41 cellular contexts compared by ENCODE assay signal in genomic region chr13:74142257-74142656, GRCh38.
"Had no signal": no experiment of that assay in that cellular context is flagged by ENCODE, and none has a peak within 500 bp of the region (broad histone marks: within the 10 kb centered on the region; RNA-seq: fewer than 3 reads in every experiment).

No MANE protein-coding gene starts in this region.

- DNase-seq: activated effector memory CD4-positive, alpha-beta T cell treated with anti-CD3 and anti-CD28 coated beads, Interleukin-2, amount 50 U/mL, for 16 hours; activated effector memory CD4-positive, alpha-beta T cell treated with Interleukin-2 at 50 U/mL for 16 hours; activated gamma-delta T cell; activated gamma-delta T cell treated with Interleukin-2 at 50 U/mL for 16 hours; activated naive CD4-positive, alpha-beta T cell; activated naive CD4-positive, alpha-beta T cell treated with anti-CD3 and anti-CD28 coated beads for 36 hours; activated naive CD4-positive, alpha-beta T cell treated with anti-CD3 and anti-CD28 coated beads, Interleukin-2, amount 10 ng/mL, durations not matched to agents 7 days and 5 days; activated naive CD4-positive, alpha-beta T cell treated with anti-CD3 and anti-CD28 coated beads, Interleukin-2, amount 50 U/mL, for 16 hours; activated naive CD4-positive, alpha-beta T cell treated with Interleukin-2 at 50 U/mL for 16 hours; activated naive CD8-positive, alpha-beta T cell treated with anti-CD3 and anti-CD28 coated beads for 36 hours; activated naive CD8-positive, alpha-beta T cell treated with anti-CD3 and anti-CD28 coated beads, Interleukin-2, amount 10 ng/mL, durations not matched to agents 7 days and 5 days; activated naive CD8-positive, alpha-beta T cell treated with anti-CD3 and anti-CD28 coated beads, Interleukin-2, amount 50 U/mL, for 24 hours; activated T-cell treated with anti-CD3 and anti-CD28 coated beads for 4 hours; activated T-cell treated with anti-CD3 and anti-CD28 coated beads, Interleukin-2, amount 50 U/mL, for 1 hour; activated T-cell treated with anti-CD3 and anti-CD28 coated beads, Interleukin-2, amount 50 U/mL, for 24 hours; activated T-cell treated with anti-CD3 and anti-CD28 coated beads, Interleukin-2, amount 50 U/mL, for 4 hours; activated T-cell treated with anti-CD3 and anti-CD28 coated beads, Interleukin-2, amount 50 U/mL, for 48 hours; activated T-cell treated with anti-CD3 and anti-CD28 coated beads, Interleukin-2, amount 50 U/mL, for 72 hours; adrenal gland; amniotic stem cell; amygdala; anterior cingulate cortex; aorta; body of pancreas; brain microvascular endothelial cell; caudate nucleus; central memory CD4-positive, alpha-beta T cell; cerebellar nuclear complex had no signal

- H3K36me3 ChIP-seq: adrenal gland, ascending aorta, brain microvascular endothelial cell, breast epithelium, cardiac muscle cell had no signal

- FAIRE-seq: astrocyte, bronchial epithelial cell had no signal

- H3K27me3 ChIP-seq: adrenal gland, ascending aorta, body of pancreas, brain microvascular endothelial cell, breast epithelium, cardiac muscle cell had no signal

- H3K9me3 ChIP-seq: adrenal gland, ascending aorta, body of pancreas, breast epithelium had no signal

- H3K9me3 Mint-ChIP-seq: activated naive CD4-positive, alpha-beta T cell treated with anti-CD3 and anti-CD28 coated beads for 36 hours; activated naive CD4-positive, alpha-beta T cell treated with anti-CD3 and anti-CD28 coated beads, Interleukin-2, amount 10 ng/mL, durations not matched to agents 7 days and 5 days; activated naive CD4-positive, alpha-beta T cell treated with anti-CD3 and anti-CD28 coated beads, Interleukin-2, amount 50 U/mL, for 24 hours; activated naive CD8-positive, alpha-beta T cell treated with anti-CD3 and anti-CD28 coated beads for 36 hours; activated naive CD8-positive, alpha-beta T cell treated with anti-CD3 and anti-CD28 coated beads, Interleukin-2, amount 10 ng/mL, durations not matched to agents 7 days and 5 days; activated naive CD8-positive, alpha-beta T cell treated with anti-CD3 and anti-CD28 coated beads, Interleukin-2, amount 50 U/mL, for 24 hours; activated T-cell treated with anti-CD3 and anti-CD28 coated beads, Interleukin-2, amount 50 U/mL, for 24 hours; activated T-cell treated with anti-CD3 and anti-CD28 coated beads, Interleukin-2, amount 50 U/mL, for 4 hours; activated T-cell treated with anti-CD3 and anti-CD28 coated beads, Interleukin-2, amount 50 U/mL, for 72 hours; activated T-helper 1 cell treated with anti-CD3 and anti-CD28 coated beads, Interleukin-12 subunit alpha, Interleukin-12 subunit beta, Interleukin-2, Interleukin-4 antibody, amounts not matched to agents 30 ng/mL and 10 ng/mL and 1 ng/mL, durations not matched to agents 14 hours and 24 hours and 36 hours; activated T-helper 17 cell treated with anti-CD3 and anti-CD28 coated beads, Interleukin-2, amount 50 U/mL, for 72 hours; activated T-helper 2 cell treated with anti-CD3 and anti-CD28 coated beads, Interferon-gamma antibody, Interleukin-2, Interleukin-4, amounts not matched to agents 10 μg/mL and 5 μg/mL and 100 μg/mL, durations not matched to agents 14 hours and 24 hours and 36 hours; brain; central memory CD8-positive, alpha-beta T cell had no signal

- H3K27ac ChIP-seq: adrenal gland, ascending aorta, body of pancreas, brain microvascular endothelial cell, breast epithelium, cardiac muscle cell had no signal

- ATAC-seq: activated naive CD4-positive, alpha-beta T cell treated with anti-CD3 and anti-CD28 coated beads, Interleukin-2, amount 50 U/mL, for 72 hours; activated naive CD8-positive, alpha-beta T cell treated with anti-CD3 and anti-CD28 coated beads, Interleukin-2, amount 50 U/mL, for 24 hours; activated T-cell treated with anti-CD3 and anti-CD28 coated beads, Interleukin-2, amount 50 U/mL, for 4 hours; activated T-cell treated with anti-CD3 and anti-CD28 coated beads, Interleukin-2, amount 50 U/mL, for 72 hours; activated T-helper 17 cell treated with anti-CD3 and anti-CD28 coated beads, Interleukin-2, amount 50 U/mL, for 72 hours; body of pancreas had no signal

- H3K4me3 Mint-ChIP-seq: activated naive CD4-positive, alpha-beta T cell treated with anti-CD3 and anti-CD28 coated beads for 36 hours; activated naive CD4-positive, alpha-beta T cell treated with anti-CD3 and anti-CD28 coated beads, Interleukin-2, amount 10 ng/mL, durations not matched to agents 7 days and 5 days; activated naive CD4-positive, alpha-beta T cell treated with anti-CD3 and anti-CD28 coated beads, Interleukin-2, amount 50 U/mL, for 24 hours; activated naive CD8-positive, alpha-beta T cell; activated naive CD8-positive, alpha-beta T cell treated with anti-CD3 and anti-CD28 coated beads for 36 hours; activated naive CD8-positive, alpha-beta T cell treated with anti-CD3 and anti-CD28 coated beads, Interleukin-2, amount 10 ng/mL, durations not matched to agents 7 days and 5 days; activated naive CD8-positive, alpha-beta T cell treated with anti-CD3 and anti-CD28 coated beads, Interleukin-2, amount 50 U/mL, for 24 hours; activated T-cell treated with anti-CD3 and anti-CD28 coated beads, Interleukin-2, amount 50 U/mL, for 24 hours; activated T-cell treated with anti-CD3 and anti-CD28 coated beads, Interleukin-2, amount 50 U/mL, for 4 hours; activated T-cell treated with anti-CD3 and anti-CD28 coated beads, Interleukin-2, amount 50 U/mL, for 72 hours; activated T-helper 1 cell treated with anti-CD3 and anti-CD28 coated beads, Interleukin-12 subunit alpha, Interleukin-12 subunit beta, Interleukin-2, Interleukin-4 antibody, amounts not matched to agents 30 ng/mL and 10 ng/mL and 1 ng/mL, durations not matched to agents 14 hours and 24 hours and 36 hours; activated T-helper 17 cell treated with anti-CD3 and anti-CD28 coated beads, Interleukin-2, amount 50 U/mL, for 72 hours; central memory CD8-positive, alpha-beta T cell had no signal

- H3K36me3 Mint-ChIP-seq: activated naive CD4-positive, alpha-beta T cell treated with anti-CD3 and anti-CD28 coated beads, Interleukin-2, amount 10 ng/mL, durations not matched to agents 7 days and 5 days; activated naive CD4-positive, alpha-beta T cell treated with anti-CD3 and anti-CD28 coated beads, Interleukin-2, amount 50 U/mL, for 24 hours; activated naive CD4-positive, alpha-beta T cell treated with anti-CD3 and anti-CD28 coated beads, Interleukin-2, amount 50 U/mL, for 72 hours; activated naive CD8-positive, alpha-beta T cell; activated naive CD8-positive, alpha-beta T cell treated with anti-CD3 and anti-CD28 coated beads for 36 hours; activated naive CD8-positive, alpha-beta T cell treated with anti-CD3 and anti-CD28 coated beads, Interleukin-2, amount 10 ng/mL, durations not matched to agents 7 days and 5 days; brain had no signal

- H3K4me1 Mint-ChIP-seq: activated naive CD4-positive, alpha-beta T cell treated with anti-CD3 and anti-CD28 coated beads, Interleukin-2, amount 10 ng/mL, durations not matched to agents 7 days and 5 days; activated naive CD8-positive, alpha-beta T cell treated with anti-CD3 and anti-CD28 coated beads for 36 hours; activated T-helper 17 cell treated with anti-CD3 and anti-CD28 coated beads, Interleukin-2, amount 50 U/mL, for 72 hours; central memory CD8-positive, alpha-beta T cell had no signal

- H3K27ac Mint-ChIP-seq: activated naive CD4-positive, alpha-beta T cell treated with anti-CD3 and anti-CD28 coated beads for 36 hours; activated naive CD4-positive, alpha-beta T cell treated with anti-CD3 and anti-CD28 coated beads, Interleukin-2, amount 10 ng/mL, durations not matched to agents 7 days and 5 days; activated naive CD4-positive, alpha-beta T cell treated with anti-CD3 and anti-CD28 coated beads, Interleukin-2, amount 50 U/mL, for 24 hours; activated naive CD4-positive, alpha-beta T cell treated with anti-CD3 and anti-CD28 coated beads, Interleukin-2, amount 50 U/mL, for 72 hours; activated naive CD8-positive, alpha-beta T cell treated with anti-CD3 and anti-CD28 coated beads for 36 hours; activated naive CD8-positive, alpha-beta T cell treated with anti-CD3 and anti-CD28 coated beads, Interleukin-2, amount 10 ng/mL, durations not matched to agents 7 days and 5 days; activated naive CD8-positive, alpha-beta T cell treated with anti-CD3 and anti-CD28 coated beads, Interleukin-2, amount 50 U/mL, for 24 hours; activated T-cell treated with anti-CD3 and anti-CD28 coated beads, Interleukin-2, amount 50 U/mL, for 24 hours; activated T-cell treated with anti-CD3 and anti-CD28 coated beads, Interleukin-2, amount 50 U/mL, for 72 hours; activated T-helper 1 cell treated with anti-CD3 and anti-CD28 coated beads, Interleukin-12 subunit alpha, Interleukin-12 subunit beta, Interleukin-2, Interleukin-4 antibody, amounts not matched to agents 30 ng/mL and 10 ng/mL and 1 ng/mL, durations not matched to agents 14 hours and 24 hours and 36 hours; activated T-helper 17 cell treated with anti-CD3 and anti-CD28 coated beads, Interleukin-2, amount 50 U/mL, for 72 hours; activated T-helper 2 cell treated with anti-CD3 and anti-CD28 coated beads, Interferon-gamma antibody, Interleukin-2, Interleukin-4, amounts not matched to agents 10 μg/mL and 5 μg/mL and 100 μg/mL, durations not matched to agents 14 hours and 24 hours and 36 hours; brain had no signal

- H3K4me3 ChIP-seq: adrenal gland, ascending aorta, body of pancreas, breast epithelium, cardiac muscle cell had no signal

- H3K27me3 Mint-ChIP-seq: activated naive CD4-positive, alpha-beta T cell treated with anti-CD3 and anti-CD28 coated beads, Interleukin-2, amount 50 U/mL, for 24 hours; activated naive CD8-positive, alpha-beta T cell; activated naive CD8-positive, alpha-beta T cell treated with anti-CD3 and anti-CD28 coated beads for 36 hours; activated naive CD8-positive, alpha-beta T cell treated with anti-CD3 and anti-CD28 coated beads, Interleukin-2, amount 10 ng/mL, durations not matched to agents 7 days and 5 days; activated naive CD8-positive, alpha-beta T cell treated with anti-CD3 and anti-CD28 coated beads, Interleukin-2, amount 50 U/mL, for 24 hours; activated T-cell treated with anti-CD3 and anti-CD28 coated beads, Interleukin-2, amount 50 U/mL, for 24 hours; activated T-helper 17 cell treated with anti-CD3 and anti-CD28 coated beads, Interleukin-2, amount 50 U/mL, for 72 hours; central memory CD8-positive, alpha-beta T cell had no signal

- H3K4me1 ChIP-seq: adrenal gland, ascending aorta, body of pancreas, breast epithelium had no signal
